1 cellular context compared by ENCODE assay signal in genomic region chr7:133354546-133355324, GRCh38.
TF ChIP-seq lines count a peak whose summit lies in the region.

No MANE protein-coding gene starts in this region.

TF ChIP-seq in K562, 482 proteins besides CTCF, POLR2A, EP300 and RAD21 (continued from another document):
- TF ChIP-seq BRCA1 (IDR thresholded peaks at IDR 0.05) (no peak), BRCA1 (CRISPR knock-in tag; IDR thresholded peaks at IDR 0.05) (no peak), ZBTB33 (CRISPR knock-in tag; IDR thresholded peaks at IDR 0.05) (no peak), CXXC5 (CRISPR knock-in tag; IDR thresholded peaks at IDR 0.05) (0 out of 2 replicates have a peak, but pooled peaks have one; percentile 18), ZNF444 (CRISPR knock-in tag; IDR thresholded peaks at IDR 0.05) (no peak), GATAD2B (IDR thresholded peaks at IDR 0.05; ENCODE audit: borderline replicate concordance) (0 out of 2 replicates have a peak, but pooled peaks have one; percentile 42), STAT5B (CRISPR knock-in tag; IDR thresholded peaks at IDR 0.05) (no peak), ZNF395 (CRISPR knock-in tag; IDR thresholded peaks at IDR 0.05) (peak; percentile 59; the same call in 1 of the 2 replicates), NR2C1 (IDR thresholded peaks at IDR 0.05) (no peak), NR2C1 (tag; IDR thresholded peaks at IDR 0.05) (no peak), POLR2H (tag; IDR thresholded peaks at IDR 0.05; ENCODE audit: low read depth) (peak; percentile 76; the same call in 1 of the 2 replicates), RCOR1 (IDR thresholded peaks at IDR 0.05; ENCODE audit: borderline replicate concordance in 1 of 2, low read depth in 2 of 2, low read length in 2 of 2) (peak in 1 of 2 experiments; percentile 22; a peak in 1 of 4 replicates), NCOA1 (IDR thresholded peaks at IDR 0.05; ENCODE audit: low read depth) (no peak), ATF7 (IDR thresholded peaks at IDR 0.05) (peak; percentile 58; the same call in 1 of the 2 replicates), TRIM24 (IDR thresholded peaks at IDR 0.05) (peak in 1 of 2 experiments; percentile 75; a peak in 1 of 4 replicates), USF2 (CRISPR knock-in tag; IDR thresholded peaks at IDR 0.05) (peak; percentile 88), MYC (IDR thresholded peaks at IDR 0.05; ENCODE audit: low read depth, low read length) (peak; percentile 36; the same call in 1 of the 2 replicates), MYC (CRISPR knock-in tag; IDR thresholded peaks at IDR 0.05; ENCODE audit: borderline replicate concordance, low read depth) (no peak), FOXK2 (conservative IDR thresholded peaks at IDR 0.05 in 1 of 2, IDR thresholded peaks at IDR 0.05 in 1 of 2; ENCODE audit: low read depth in 2 of 2) (no peak), HMGN3 (IDR thresholded peaks at IDR 0.05; ENCODE audit: borderline replicate concordance, extremely low read depth, insufficient read length, low read depth, low read length) (no peak), KAT2B (IDR thresholded peaks at IDR 0.05; ENCODE audit: low read depth, low read length) (no peak), ZNF253 (CRISPR knock-in tag; conservative IDR thresholded peaks at IDR 0.05) (no peak), ZNF584 (CRISPR knock-in tag; IDR thresholded peaks at IDR 0.05; ENCODE audit: low read depth) (0 out of 2 replicates have a peak, but pooled peaks have one; percentile 38), ZEB2 (IDR thresholded peaks at IDR 0.05) (peak; percentile 83), THRAP3 (IDR thresholded peaks at IDR 0.05; ENCODE audit: borderline replicate concordance) (no peak), ETV1 (tag; conservative IDR thresholded peaks at IDR 0.05; ENCODE audit: low read depth) (no peak), ASH1L (IDR thresholded peaks at IDR 0.05; ENCODE audit: borderline replicate concordance, low read depth, partially characterized antibody) (no peak), FOSL1 (tag; conservative IDR thresholded peaks at IDR 0.05) (no peak), FOXO4 (CRISPR knock-in tag; IDR thresholded peaks at IDR 0.05) (no peak)
- TF ChIP-seq, protein P1, sequence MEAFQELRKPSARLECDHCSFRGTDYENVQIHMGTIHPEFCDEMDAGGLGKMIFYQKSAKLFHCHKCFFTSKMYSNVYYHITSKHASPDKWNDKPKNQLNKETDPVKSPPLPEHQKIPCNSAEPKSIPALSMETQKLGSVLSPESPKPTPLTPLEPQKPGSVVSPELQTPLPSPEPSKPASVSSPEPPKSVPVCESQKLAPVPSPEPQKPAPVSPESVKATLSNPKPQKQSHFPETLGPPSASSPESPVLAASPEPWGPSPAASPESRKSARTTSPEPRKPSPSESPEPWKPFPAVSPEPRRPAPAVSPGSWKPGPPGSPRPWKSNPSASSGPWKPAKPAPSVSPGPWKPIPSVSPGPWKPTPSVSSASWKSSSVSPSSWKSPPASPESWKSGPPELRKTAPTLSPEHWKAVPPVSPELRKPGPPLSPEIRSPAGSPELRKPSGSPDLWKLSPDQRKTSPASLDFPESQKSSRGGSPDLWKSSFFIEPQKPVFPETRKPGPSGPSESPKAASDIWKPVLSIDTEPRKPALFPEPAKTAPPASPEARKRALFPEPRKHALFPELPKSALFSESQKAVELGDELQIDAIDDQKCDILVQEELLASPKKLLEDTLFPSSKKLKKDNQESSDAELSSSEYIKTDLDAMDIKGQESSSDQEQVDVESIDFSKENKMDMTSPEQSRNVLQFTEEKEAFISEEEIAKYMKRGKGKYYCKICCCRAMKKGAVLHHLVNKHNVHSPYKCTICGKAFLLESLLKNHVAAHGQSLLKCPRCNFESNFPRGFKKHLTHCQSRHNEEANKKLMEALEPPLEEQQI (IDR thresholded peaks at IDR 0.05), result no peak
- TF ChIP-seq, protein P2, sequence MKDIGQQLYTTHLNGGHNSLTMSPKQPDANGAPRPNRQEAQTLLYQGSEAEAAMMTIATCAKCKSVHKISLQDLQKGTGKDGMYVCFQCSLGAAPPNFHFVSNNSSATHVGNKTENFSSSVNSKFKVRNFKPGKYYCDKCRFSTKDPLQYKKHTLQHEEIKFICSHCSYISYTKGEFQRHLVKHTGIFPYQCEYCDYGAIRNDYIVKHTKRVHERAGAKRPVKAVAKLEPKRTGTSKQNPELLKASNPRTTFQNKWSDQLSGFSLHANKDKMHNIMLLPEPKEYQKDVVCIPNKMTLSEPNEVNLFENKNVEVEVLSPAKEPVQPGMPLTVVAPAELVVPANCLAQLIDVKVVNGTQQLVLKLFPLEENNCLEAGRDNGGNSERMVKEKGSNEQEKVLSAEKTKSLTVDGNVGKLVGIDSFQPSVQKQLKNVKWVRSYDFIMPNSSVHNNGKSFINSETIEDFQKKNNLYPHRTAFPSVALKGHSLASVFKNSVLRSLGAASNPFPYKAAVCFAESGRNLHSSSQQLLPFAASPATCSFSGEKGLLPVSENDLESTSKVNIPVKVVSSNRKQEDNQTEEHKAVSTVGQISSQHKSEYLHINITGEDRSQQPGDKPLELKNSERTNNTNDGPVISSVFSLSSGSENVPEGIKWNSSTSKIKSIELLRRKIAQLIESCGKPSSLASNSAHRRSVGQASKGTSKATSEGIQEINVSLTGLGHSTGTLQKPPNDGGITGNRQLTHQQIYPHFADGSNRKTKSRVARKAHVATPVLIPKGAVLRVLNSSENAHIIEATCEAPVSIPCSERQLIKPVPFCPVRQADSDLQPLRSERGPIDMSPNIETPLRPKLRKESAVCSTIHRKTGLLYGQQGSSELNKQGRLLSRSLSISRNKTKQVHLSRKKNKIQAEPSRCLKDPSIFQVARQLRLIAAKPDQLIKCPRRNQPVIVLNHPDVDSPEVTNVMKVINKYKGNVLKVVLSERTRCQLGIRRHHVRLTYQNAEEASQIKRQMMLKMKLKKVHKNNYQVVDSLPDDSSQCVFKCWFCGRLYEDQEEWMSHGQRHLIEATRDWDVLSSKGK (CRISPR knock-in tag; IDR thresholded peaks at IDR 0.05), result no peak
